Comparison of ENCODE assay signal across 6 cellular contexts in genomic region chr1:155174334-155175280, GRCh38. TPM values are rescaled to one million over a fixed set of nuclear protein-coding genes. Genes with fewer than 3 reads are reported as not detected.
DNase-seq lines count a peak whose midpoint lies in the region; ATAC-seq lines count a peak whose summit lies in the region.

No MANE protein-coding gene starts in this region.

- peaks cover 5% of the 10 kb centered on the region for H3K36me3 ChIP-seq in mesendoderm (ENCODE audit: control insufficient read depth, insufficient read depth, low read length)

- no peak overlapping the region for H3K23ac ChIP-seq in mesendoderm (ENCODE audit: low read length)

- H3K4me3 ChIP-seq in mesendoderm (ENCODE audit: low read length) = peak overlapping the region; percentile 65

- peak overlapping the region; percentile 96 for H3K4me3 Mint-ChIP-seq in activated naive CD8-positive, alpha-beta T cell treated with anti-CD3 and anti-CD28 coated beads, Interleukin-2, amount 10 ng/mL, durations not matched to agents 7 days and 5 days

- peaks cover 2% of the 10 kb centered on the region for H3K79me2 ChIP-seq in mesendoderm (ENCODE audit: control insufficient read depth, insufficient read depth, low read length)

- no peaks in the 10 kb centered on the region for H3K27me3 Mint-ChIP-seq in activated naive CD8-positive, alpha-beta T cell treated with anti-CD3 and anti-CD28 coated beads, Interleukin-2, amount 10 ng/mL, durations not matched to agents 7 days and 5 days

- H3K27me3 ChIP-seq in mesendoderm (ENCODE audit: insufficient read depth, low read length, poor library complexity) = no peaks in the 10 kb centered on the region

- peak overlapping the region; percentile 49 for H3K4ac ChIP-seq in mesendoderm (ENCODE audit: low read depth, low read length)

- no peaks in the 10 kb centered on the region for H3K9me3 Mint-ChIP-seq in activated naive CD8-positive, alpha-beta T cell treated with anti-CD3 and anti-CD28 coated beads, Interleukin-2, amount 10 ng/mL, durations not matched to agents 7 days and 5 days

- H3K4me1 ChIP-seq in mesendoderm (ENCODE audit: control insufficient read depth, low read depth, low read length) = peaks cover 2% of the 10 kb centered on the region

- H3K27ac Mint-ChIP-seq in activated naive CD8-positive, alpha-beta T cell treated with anti-CD3 and anti-CD28 coated beads, Interleukin-2, amount 10 ng/mL, durations not matched to agents 7 days and 5 days = peak overlapping the region; percentile 97

- no peak overlapping the region for H3K27ac ChIP-seq in mesendoderm (ENCODE audit: low read depth, low read length)

- peak overlapping the region; percentile 97 for H3K4me2 ChIP-seq in mesendoderm (ENCODE audit: low read length)

- no CpG with 5 or more reads among the region's 35 CpGs for WGBS in mesendoderm (ENCODE audit: extremely low coverage, insufficient coverage, low lambda C conversion rate)

- ATAC-seq in activated naive CD8-positive, alpha-beta T cell treated with anti-CD3 and anti-CD28 coated beads, Interleukin-2, amount 10 ng/mL, durations not matched to agents 7 days and 5 days (ENCODE audit: low read depth) = no peak
- no peak for ATAC-seq in GM18498 (IDR thresholded peaks at IDR 0.05; ENCODE audit: unreplicated experiment)
- no peak for ATAC-seq in GM21529 (IDR thresholded peaks at IDR 0.05; ENCODE audit: unreplicated experiment)

- H4K8ac ChIP-seq in mesendoderm (ENCODE audit: low read depth, low read length) = no peak overlapping the region

- no peak overlapping the region for H2BK120ac ChIP-seq in mesendoderm (ENCODE audit: low read depth, low read length)

- peaks cover 29% of the 10 kb centered on the region for H3K4me1 Mint-ChIP-seq in activated naive CD8-positive, alpha-beta T cell treated with anti-CD3 and anti-CD28 coated beads, Interleukin-2, amount 10 ng/mL, durations not matched to agents 7 days and 5 days

- H3K9ac ChIP-seq in mesendoderm (ENCODE audit: low read length) = peak overlapping the region; percentile 70

- peaks cover 15% of the 10 kb centered on the region for H3K36me3 Mint-ChIP-seq in activated naive CD8-positive, alpha-beta T cell treated with anti-CD3 and anti-CD28 coated beads, Interleukin-2, amount 10 ng/mL, durations not matched to agents 7 days and 5 days

- no peak overlapping the region for H2BK15ac ChIP-seq in mesendoderm (replicated peaks; ENCODE audit: low read depth)

- no peaks in the 10 kb centered on the region for H3K79me1 ChIP-seq in mesendoderm (ENCODE audit: low read length)

- H3K56ac ChIP-seq in mesendoderm (ENCODE audit: low read length) = peak overlapping the region; percentile 92

- no peak overlapping the region for H2BK5ac ChIP-seq in mesendoderm (ENCODE audit: low read length)

- peak; percentile 61 for DNase-seq in Ammon's horn (ENCODE audit: low spot score)
- DNase-seq in NCI-H1694 treated with DMSO at 0.1 percent for 48 hours (lab: John Stamatoyannopoulos, UW) = peak; percentile 70
- DNase-seq in activated naive CD8-positive, alpha-beta T cell treated with anti-CD3 and anti-CD28 coated beads, Interleukin-2, amount 10 ng/mL, durations not matched to agents 7 days and 5 days = peak; percentile 68
- DNase-seq in mesendoderm = peak; percentile 47

- POLR2A ChIA-PET in activated naive CD8-positive, alpha-beta T cell treated with anti-CD3 and anti-CD28 coated beads, Interleukin-2, amount 10 ng/mL, durations not matched to agents 7 days and 5 days (lab: Charles Lee) = interaction anchor here (0.6 to 4.6 kb wide), 11 partner anchors 11 to 149 kb away, joined by 3 to 78 read pairs (median 6); partner anchors contain the start of genes MTX1, SLC50A1 and THBS3

- H3K18ac ChIP-seq in mesendoderm (ENCODE audit: low read length) = no peak overlapping the region

- no peak overlapping the region for H4K5ac ChIP-seq in mesendoderm (ENCODE audit: low read length)

- H2AK5ac ChIP-seq in mesendoderm (ENCODE audit: low read length) = peak overlapping the region; percentile 73

RNA-seq across cellular contexts. Expression of gene TRIM46, which starts 1.0 kb away (rescaled TPM):
- 10 to 100 TPM; 12.4 to 13.4 TPM for total RNA-seq in activated naive CD8-positive, alpha-beta T cell treated with anti-CD3 and anti-CD28 coated beads, Interleukin-2, amount 10 ng/mL, durations not matched to agents 7 days and 5 days
- polyA plus RNA-seq in mesendoderm (2013, experiment 1 of 2) = 1.8 TPM
- polyA plus RNA-seq in mesendoderm (2013, experiment 2 of 2) = 2.0 TPM

RNA-seq across cellular contexts. Expression of gene KRTCAP2, which starts 1.5 kb away (rescaled TPM):
- 100 to 1,000 TPM; 146 to 170 TPM for total RNA-seq in activated naive CD8-positive, alpha-beta T cell treated with anti-CD3 and anti-CD28 coated beads, Interleukin-2, amount 10 ng/mL, durations not matched to agents 7 days and 5 days
- polyA plus RNA-seq in mesendoderm (2013, experiment 1 of 2) = 196 TPM
- 199 TPM for polyA plus RNA-seq in mesendoderm (2013, experiment 2 of 2)

RNA-seq across cellular contexts. Expression of gene THBS3, which starts 33.1 kb away (rescaled TPM):
- 10 to 100 TPM; 25.1 to 26.3 TPM for total RNA-seq in activated naive CD8-positive, alpha-beta T cell treated with anti-CD3 and anti-CD28 coated beads, Interleukin-2, amount 10 ng/mL, durations not matched to agents 7 days and 5 days
- 2.1 TPM for polyA plus RNA-seq in mesendoderm (2013, experiment 1 of 2)
- polyA plus RNA-seq in mesendoderm (2013, experiment 2 of 2) = 2.4 TPM

RNA-seq across cellular contexts. Expression of gene MTX1, which starts 33.9 kb away (rescaled TPM):
- total RNA-seq in activated naive CD8-positive, alpha-beta T cell treated with anti-CD3 and anti-CD28 coated beads, Interleukin-2, amount 10 ng/mL, durations not matched to agents 7 days and 5 days = 10 to 100 TPM; 31.5 to 31.7 TPM
- polyA plus RNA-seq in mesendoderm (2013, experiment 1 of 2) = 40.8 TPM
- 40.6 TPM for polyA plus RNA-seq in mesendoderm (2013, experiment 2 of 2)

RNA-seq across cellular contexts. Expression of gene DPM3, which starts 34.3 kb away (rescaled TPM):
- total RNA-seq in activated naive CD8-positive, alpha-beta T cell treated with anti-CD3 and anti-CD28 coated beads, Interleukin-2, amount 10 ng/mL, durations not matched to agents 7 days and 5 days = 10 to 100 TPM; 60.0 to 71.1 TPM
- 84.8 TPM for polyA plus RNA-seq in mesendoderm (2013, experiment 1 of 2)
- polyA plus RNA-seq in mesendoderm (2013, experiment 2 of 2) = 79.1 TPM
